ENCODE assay signal across 22 cellular contexts in the genomic region with DNA sequence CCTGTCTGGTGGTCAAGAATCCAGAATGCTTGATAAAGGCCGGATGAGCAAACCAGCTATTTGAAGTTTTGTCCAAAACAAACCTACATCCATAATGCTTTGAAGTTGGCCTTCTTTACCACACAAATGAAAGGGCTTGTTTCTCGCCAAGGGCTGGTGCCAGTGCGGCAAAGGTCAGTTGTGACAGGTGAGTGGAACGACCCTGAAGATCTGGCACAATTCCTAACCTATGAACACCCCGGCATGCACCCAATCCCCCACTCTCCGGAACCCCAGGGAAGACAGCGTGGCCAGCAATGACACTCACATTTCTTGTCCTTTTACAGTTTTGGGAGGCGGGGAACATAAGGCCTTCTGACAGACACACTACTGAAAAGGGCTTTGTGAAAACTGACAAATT.
A peak's percentile ranks its signal among the peaks of the same experiment; 100 is the strongest.
DNase-seq lines count a peak whose midpoint lies in the region; ATAC-seq, FAIRE-seq and TF ChIP-seq lines count a peak whose summit lies in the region.
"Had no signal": no experiment of that assay in that cellular context is flagged by ENCODE, and none has a peak within 500 bp of the region (broad histone marks: within the 10 kb centered on the region; RNA-seq: fewer than 3 reads in every experiment).

No MANE protein-coding gene starts in this region.

- H3K36me3 ChIP-seq in astrocyte (ENCODE audit: insufficient read depth, low read length) (no peaks in the 10 kb centered on the region), hepatocyte (replicated peaks; ENCODE audit: insufficient read depth, low read depth) (no peaks in the 10 kb centered on the region), smooth muscle cell (ENCODE audit: low read depth) (no peaks in the 10 kb centered on the region), body of pancreas (replicated peaks in 1 of 2; ENCODE audit: insufficient read depth in 1 of 2, low read depth in 2 of 2) (no peaks in the 10 kb centered on the region)

- H3K4me1 ChIP-seq in astrocyte (ENCODE audit: insufficient read depth, low read length), result peaks cover 18% of the 10 kb centered on the region
- H3K4me1 ChIP-seq in hepatocyte (ENCODE audit: insufficient read depth), result no peaks in the 10 kb centered on the region
- peaks cover 18% of the 10 kb centered on the region for H3K4me1 ChIP-seq in smooth muscle cell (ENCODE audit: low read depth)
- no peaks in the 10 kb centered on the region for H3K4me1 ChIP-seq in body of pancreas

- H3F3A ChIP-seq in smooth muscle cell (ENCODE audit: low read depth), result no peaks in the 10 kb centered on the region

- ATAC-seq in Right ventricle myocardium superior (ENCODE audit: poor library complexity), result no peak
- no peak for ATAC-seq in Right ventricle myocardium inferior
- no peak for ATAC-seq in body of pancreas
- no peak for ATAC-seq in GM19467 (IDR thresholded peaks at IDR 0.05; ENCODE audit: unreplicated experiment)
- ATAC-seq: K562 had no signal

- H3K27me3 ChIP-seq in astrocyte (ENCODE audit: insufficient read depth, low read length), result no peaks in the 10 kb centered on the region
- no peaks in the 10 kb centered on the region for H3K27me3 ChIP-seq in hepatocyte
- H3K27me3 ChIP-seq in smooth muscle cell (ENCODE audit: low read depth), result no peaks in the 10 kb centered on the region
- H3K27me3 ChIP-seq in body of pancreas, result no peaks in the 10 kb centered on the region

- TF ChIP-seq POLR2A in body of pancreas (IDR thresholded peaks at IDR 0.05), result no peak

- no peak for TF ChIP-seq CTCF in astrocyte (IDR thresholded peaks at IDR 0.05; ENCODE audit: insufficient read depth, low read depth, low read length)
- no peak for TF ChIP-seq CTCF in hepatocyte (IDR thresholded peaks at IDR 0.05; ENCODE audit: poor library complexity)
- TF ChIP-seq CTCF in smooth muscle cell (IDR thresholded peaks at IDR 0.05; ENCODE audit: borderline replicate concordance, insufficient read depth, poor library complexity, severe bottlenecking), result no peak
- no peak for TF ChIP-seq CTCF in body of pancreas (IDR thresholded peaks at IDR 0.05)

- peaks cover 11% of the 10 kb centered on the region for H3K79me2 ChIP-seq in astrocyte (ENCODE audit: insufficient read depth, low read length)
- H3K79me2 ChIP-seq in hepatocyte, result no peaks in the 10 kb centered on the region
- peaks cover 4% of the 10 kb centered on the region for H3K79me2 ChIP-seq in smooth muscle cell (ENCODE audit: low read depth)

- no peaks in the 10 kb centered on the region for H3K9me2 ChIP-seq in hepatocyte (replicated peaks; ENCODE audit: insufficient read depth)

- H3K9me3 Mint-ChIP-seq in astrocyte (ENCODE audit: unreplicated experiment), result no peaks in the 10 kb centered on the region
- H3K9me3 Mint-ChIP-seq: CD4-positive, alpha-beta memory T cell had no signal

- no peaks in the 10 kb centered on the region for H4K20me1 ChIP-seq in astrocyte (ENCODE audit: insufficient read depth, low read length)
- H4K20me1 ChIP-seq in hepatocyte (ENCODE audit: insufficient read depth, poor library complexity, severe bottlenecking), result no peaks in the 10 kb centered on the region
- H4K20me1 ChIP-seq in smooth muscle cell (ENCODE audit: low read depth), result no peaks in the 10 kb centered on the region

- no peak overlapping the region for H3K4me3 Mint-ChIP-seq in astrocyte (ENCODE audit: unreplicated experiment)
- H3K4me3 Mint-ChIP-seq: CD4-positive, alpha-beta memory T cell had no signal

- no peaks in the 10 kb centered on the region for H3K27me3 Mint-ChIP-seq in astrocyte (ENCODE audit: low read depth, unreplicated experiment)
- H3K27me3 Mint-ChIP-seq: CD4-positive, alpha-beta memory T cell had no signal

- H2AFZ ChIP-seq in astrocyte (ENCODE audit: low read depth, low read length), result no peak overlapping the region
- no peak overlapping the region for H2AFZ ChIP-seq in hepatocyte
- no peak overlapping the region for H2AFZ ChIP-seq in smooth muscle cell (ENCODE audit: low read depth)
- H2AFZ ChIP-seq: PC-9 had no signal

- FAIRE-seq in astrocyte (lab: Jason Lieb, UNC), result no peak
- FAIRE-seq: A204.1, H54, K562 had no signal

- 97% methylated on average over 8 of the region's 8 CpGs for WGBS in hepatocyte (ENCODE audit: low lambda C conversion rate, missing lambda C conversion rate)
- 78% methylated on average over 8 of the region's 8 CpGs for WGBS in smooth muscle cell (ENCODE audit: low lambda C conversion rate)
- 73% methylated on average over 8 of the region's 8 CpGs for WGBS in body of pancreas, 2 donors

- H3K9me3 ChIP-seq in astrocyte (ENCODE audit: insufficient read depth, low read depth, low read length) (no peaks in the 10 kb centered on the region), hepatocyte (ENCODE audit: low read depth) (no peaks in the 10 kb centered on the region), smooth muscle cell (replicated peaks; ENCODE audit: low read depth) (no peaks in the 10 kb centered on the region), body of pancreas (no peaks in the 10 kb centered on the region)

- H3K36me3 Mint-ChIP-seq in astrocyte (ENCODE audit: low read depth, unreplicated experiment), result peaks cover 8% of the 10 kb centered on the region

- peaks cover 16% of the 10 kb centered on the region for H3K4me1 Mint-ChIP-seq in astrocyte (ENCODE audit: low read depth, unreplicated experiment)

- DNase-seq in Right ventricle myocardium superior (peak; percentile 6), Right ventricle myocardium inferior (ENCODE audit: missing footprints) (no peak), astrocyte (ENCODE audit: low read depth) (peak; percentile 12), hepatocyte (ENCODE audit: low spot score) (no peak), smooth muscle cell (lab: John Stamatoyannopoulos, UW; ENCODE audit: unreplicated experiment) (no peak), body of pancreas (no peak)
- no peak for DNase-seq in stimulated activated CD4-positive, alpha-beta T cell treated with anti-CD3 and anti-CD28 coated beads, Interleukin-1b, Interleukin-23, amount 100 ng/mL, for 48 hours
- DNase-seq: C1 segment of cervical spinal cord; CD4-positive, alpha-beta memory T cell; COR-L47; DMS53; MM.1S; NCI-H1694 treated with DMSO at 0.1 percent for 48 hours; NCI-H2081; NCI-H2227 treated with DMSO at 0.1 percent for 48 hours; NCI-H526 treated with DMSO at 0.1 percent for 48 hours; PC-9; SHP77 had no signal

- H3K27ac ChIP-seq in astrocyte (ENCODE audit: low read depth, low read length) (no peak overlapping the region), hepatocyte (peak overlapping the region; percentile 33), smooth muscle cell (ENCODE audit: low read depth) (peak overlapping the region; percentile 69), body of pancreas (no peak overlapping the region)
- H3K27ac ChIP-seq: PC-9 had no signal

- H3K4me2 ChIP-seq in astrocyte (ENCODE audit: low read length) (no peak overlapping the region), hepatocyte (no peak overlapping the region), smooth muscle cell (no peak overlapping the region)
- H3K4me2 ChIP-seq: PC-9 had no signal

- H3K4me3 ChIP-seq in astrocyte (ENCODE audit: insufficient read depth, low read depth, low read length) (no peak overlapping the region), hepatocyte (no peak overlapping the region), smooth muscle cell (no peak overlapping the region), body of pancreas (no peak overlapping the region)
- H3K4me3 ChIP-seq: K562, PC-9 had no signal

- H3K27ac Mint-ChIP-seq in astrocyte (ENCODE audit: unreplicated experiment), result no peak overlapping the region

- intact Hi-C loops in Right ventricle myocardium superior (cut with DNase I), result no loop called here
- intact Hi-C loops in Right ventricle myocardium inferior (cut with DNase I), result no loop called here
- intact Hi-C loops in body of pancreas (cut with DNase I), result no loop called here

- H3K9ac ChIP-seq in astrocyte (ENCODE audit: low read length), result no peak overlapping the region
- no peak overlapping the region for H3K9ac ChIP-seq in smooth muscle cell (ENCODE audit: low read depth)

Comparison
In these comparisons a context has a peak if more than half of its experiments do, and no peak if none do; other contexts are left out.
1. DNase-seq: peak in Right ventricle myocardium superior (single experiment) and astrocyte (single experiment); none in Right ventricle myocardium inferior (single experiment), hepatocyte (single experiment), smooth muscle cell (single experiment), stimulated activated CD4-positive, alpha-beta T cell treated with anti-CD3 and anti-CD28 coated beads, Interleukin-1b, Interleukin-23, amount 100 ng/mL, for 48 hours (single experiment) and body of pancreas (0 of 4).
2. H3K27ac ChIP-seq: peak in hepatocyte (single experiment) and smooth muscle cell (single experiment); none in astrocyte (single experiment) and body of pancreas (0 of 4).